Comparison of ENCODE assay signal across 15 cellular contexts in the genomic region with DNA sequence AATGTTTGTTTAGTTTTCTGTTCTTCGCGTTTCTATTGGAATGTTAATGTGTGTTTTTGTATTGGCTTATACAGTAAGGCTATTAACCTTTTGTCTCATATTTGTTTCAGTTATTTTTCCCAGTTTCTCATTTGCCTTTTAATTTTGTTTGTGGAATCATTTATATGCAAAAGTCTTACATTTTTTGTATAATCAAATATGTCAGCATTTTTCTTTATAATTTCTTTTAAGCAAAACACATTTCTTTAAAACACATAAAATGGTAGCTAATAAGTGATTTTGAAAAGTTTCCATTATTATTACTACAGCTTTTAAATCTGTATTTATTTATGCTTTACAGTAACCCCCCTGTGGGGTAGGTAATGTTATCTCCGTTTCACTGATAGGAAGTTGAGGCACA.
"Had no signal": no experiment of that assay in that cellular context is flagged by ENCODE, and none has a peak within 500 bp of the region (broad histone marks: within the 10 kb centered on the region; RNA-seq: fewer than 3 reads in every experiment).

No MANE protein-coding gene starts in this region.

- H3K36me3 ChIP-seq: neural progenitor cell, right atrium auricular region, tibial nerve had no signal

- DNase-seq: activated CD4-positive, alpha-beta T cell treated with anti-CD3 and anti-CD28 coated beads, Interleukin-2, amount 50 U/mL, for 1 hour; activated effector memory CD4-positive, alpha-beta T cell treated with Interleukin-2 at 50 U/mL for 16 hours; activated T-cell treated with anti-CD3 and anti-CD28 coated beads, Interleukin-2, amount 50 U/mL, for 1 hour; effector memory CD8-positive, alpha-beta T cell; mesenchymal stem cell; small intestine; T-helper 1 cell had no signal

- H3K27me3 ChIP-seq: neural progenitor cell, right atrium auricular region, tibial nerve had no signal

- H3K27ac ChIP-seq: neural progenitor cell, parathyroid adenoma, right atrium auricular region had no signal

- H3K4me3 Mint-ChIP-seq: activated naive CD4-positive, alpha-beta T cell treated with anti-CD3 and anti-CD28 coated beads, Interleukin-2, amount 50 U/mL, for 24 hours; central memory CD8-positive, alpha-beta T cell; dendritic cell treated with granulocyte-macrophage colony-stimulating factor and Interleukin-4, amounts not matched to agents 40 ng/mL and 50 ng/mL, for 4 days; effector memory CD8-positive, alpha-beta T cell; neural progenitor cell had no signal

- H3K79me2 ChIP-seq: parathyroid adenoma had no signal

- H3K27ac Mint-ChIP-seq: activated naive CD4-positive, alpha-beta T cell treated with anti-CD3 and anti-CD28 coated beads, Interleukin-2, amount 50 U/mL, for 24 hours; dendritic cell treated with granulocyte-macrophage colony-stimulating factor and Interleukin-4, amounts not matched to agents 40 ng/mL and 50 ng/mL, for 4 days; effector memory CD8-positive, alpha-beta T cell had no signal

- H3K4me1 Mint-ChIP-seq: central memory CD8-positive, alpha-beta T cell had no signal

- H3K9ac ChIP-seq: neural progenitor cell, parathyroid adenoma had no signal

- H3K4me3 ChIP-seq: neural progenitor cell, right atrium auricular region, tibial nerve had no signal

- H3K9me3 Mint-ChIP-seq: central memory CD8-positive, alpha-beta T cell; dendritic cell treated with granulocyte-macrophage colony-stimulating factor and Interleukin-4, amounts not matched to agents 40 ng/mL and 50 ng/mL, for 4 days; effector memory CD8-positive, alpha-beta T cell; neural progenitor cell had no signal

- ATAC-seq: effector memory CD8-positive, alpha-beta T cell; left lobe of liver had no signal

- H3K27me3 Mint-ChIP-seq: activated naive CD4-positive, alpha-beta T cell treated with anti-CD3 and anti-CD28 coated beads, Interleukin-2, amount 50 U/mL, for 24 hours; central memory CD8-positive, alpha-beta T cell; dendritic cell treated with granulocyte-macrophage colony-stimulating factor and Interleukin-4, amounts not matched to agents 40 ng/mL and 50 ng/mL, for 4 days; effector memory CD8-positive, alpha-beta T cell had no signal

- H3K9me3 ChIP-seq: right atrium auricular region, tibial nerve had no signal

- H2AFZ ChIP-seq: neural progenitor cell, parathyroid adenoma had no signal

- H3K36me3 Mint-ChIP-seq: activated naive CD4-positive, alpha-beta T cell treated with anti-CD3 and anti-CD28 coated beads, Interleukin-2, amount 50 U/mL, for 24 hours; neural progenitor cell had no signal
